ENCODE assay signal across 9 cellular contexts in genomic region chr9:132381966-132382541, GRCh38.
DNase-seq lines count a peak whose midpoint lies in the region; ATAC-seq and TF ChIP-seq lines count a peak whose summit lies in the region.
"Had no signal": no experiment of that assay in that cellular context is flagged by ENCODE, and none has a peak within 500 bp of the region (broad histone marks: within the 10 kb centered on the region; RNA-seq: fewer than 3 reads in every experiment).

No MANE protein-coding gene starts in this region.

- peak overlapping the region; percentile 73 for H3K4me3 Mint-ChIP-seq in memory B cell

- peaks cover 71% of the 10 kb centered on the region; the same call in 1 of the 2 replicates for H3K36me3 ChIP-seq in Loucy (ENCODE audit: insufficient read depth, low read length)

- H3K36me3 Mint-ChIP-seq in memory B cell = peaks cover 12% of the 10 kb centered on the region

- no peak overlapping the region for H3K27ac ChIP-seq in substantia nigra (ENCODE audit: low read depth, low read length, poor library complexity, severe bottlenecking)

- no peaks in the 10 kb centered on the region for H4K20me1 ChIP-seq in Loucy (ENCODE audit: insufficient read depth, low read length, poor library complexity, severe bottlenecking)

- no peaks in the 10 kb centered on the region for H3K9me3 ChIP-seq in Loucy (ENCODE audit: insufficient read depth, low read depth, low read length)

- H3K4me1 Mint-ChIP-seq in memory B cell = peaks cover 42% of the 10 kb centered on the region

- H3K9ac ChIP-seq in Loucy (ENCODE audit: low read depth, low read length, poor library complexity, severe bottlenecking) = peak overlapping the region; percentile 52

- peak overlapping the region; percentile 94 for H3K27ac Mint-ChIP-seq in memory B cell

- H3K4me2 ChIP-seq in Loucy (ENCODE audit: low read depth, low read length, poor library complexity, severe bottlenecking) = peak overlapping the region; percentile 56

- H3K27me3 ChIP-seq in Loucy (ENCODE audit: insufficient read depth, low read length, poor library complexity, severe bottlenecking) = no peaks in the 10 kb centered on the region

- peak; percentile 37 to 48 for DNase-seq in memory B cell (ENCODE audit: low spot score in 2 of 2)
- no peak for DNase-seq in SW480 (ENCODE audit: low spot score)
- no peak for DNase-seq in NCI-H345 treated with DMSO at 0.1 percent for 48 hours (lab: John Stamatoyannopoulos, UW; ENCODE audit: unreplicated experiment)
- DNase-seq in substantia nigra (lab: John Stamatoyannopoulos, UW) = no peak
- no peak for DNase-seq in DMS153 (lab: John Stamatoyannopoulos, UW)
- DNase-seq: stimulated activated CD4-positive, alpha-beta T cell treated with anti-CD3 and anti-CD28 coated beads, Interleukin-15, amount 100 ng/mL, for 24 hours had no signal

- H3K4me3 ChIP-seq in Loucy (ENCODE audit: low read length, poor library complexity, severe bottlenecking) = peak overlapping the region; percentile 47

- H3K4me1 ChIP-seq in Loucy (ENCODE audit: insufficient read depth, low read length, poor library complexity, severe bottlenecking) = peaks cover 29% of the 10 kb centered on the region

- H3F3A ChIP-seq in Loucy (ENCODE audit: low read depth) = peaks cover 9% of the 10 kb centered on the region; the same call in 1 of the 2 replicates

- H2AFZ ChIP-seq in Loucy (ENCODE audit: low read length) = no peak overlapping the region

- ATAC-seq in GM18858 (IDR thresholded peaks at IDR 0.05; ENCODE audit: unreplicated experiment) (peak; percentile 63), GM21825 (IDR thresholded peaks at IDR 0.05; ENCODE audit: unreplicated experiment) (peak; percentile 52), memory B cell (ENCODE audit: low read depth) (peak; percentile 76)

- no peaks in the 10 kb centered on the region for H3K9me2 ChIP-seq in Loucy (replicated peaks; ENCODE audit: low read depth, low read length)

- H3K9me3 Mint-ChIP-seq in memory B cell = no peaks in the 10 kb centered on the region

- no peak for TF ChIP-seq CTCF in Loucy (conservative IDR thresholded peaks at IDR 0.05; ENCODE audit: low read length)

- H3K79me2 ChIP-seq in Loucy (ENCODE audit: insufficient read depth, low read length) = peaks cover 17% of the 10 kb centered on the region

- no peaks in the 10 kb centered on the region for H3K27me3 Mint-ChIP-seq in memory B cell

Comparison
In these comparisons a context has a peak if more than half of its experiments do, and no peak if none do; other contexts are left out.
1. DNase-seq: peak in memory B cell (2 of 2); none in SW480 (single experiment), NCI-H345 treated with DMSO at 0.1 percent for 48 hours (single experiment), substantia nigra (0 of 49) and DMS153 (single experiment).
2. Peak in every context shown above with its lines, with median percentiles within 50 percentile points of each other: ATAC-seq.